ENCODE assay signal across 8 cellular contexts in the genomic region with DNA sequence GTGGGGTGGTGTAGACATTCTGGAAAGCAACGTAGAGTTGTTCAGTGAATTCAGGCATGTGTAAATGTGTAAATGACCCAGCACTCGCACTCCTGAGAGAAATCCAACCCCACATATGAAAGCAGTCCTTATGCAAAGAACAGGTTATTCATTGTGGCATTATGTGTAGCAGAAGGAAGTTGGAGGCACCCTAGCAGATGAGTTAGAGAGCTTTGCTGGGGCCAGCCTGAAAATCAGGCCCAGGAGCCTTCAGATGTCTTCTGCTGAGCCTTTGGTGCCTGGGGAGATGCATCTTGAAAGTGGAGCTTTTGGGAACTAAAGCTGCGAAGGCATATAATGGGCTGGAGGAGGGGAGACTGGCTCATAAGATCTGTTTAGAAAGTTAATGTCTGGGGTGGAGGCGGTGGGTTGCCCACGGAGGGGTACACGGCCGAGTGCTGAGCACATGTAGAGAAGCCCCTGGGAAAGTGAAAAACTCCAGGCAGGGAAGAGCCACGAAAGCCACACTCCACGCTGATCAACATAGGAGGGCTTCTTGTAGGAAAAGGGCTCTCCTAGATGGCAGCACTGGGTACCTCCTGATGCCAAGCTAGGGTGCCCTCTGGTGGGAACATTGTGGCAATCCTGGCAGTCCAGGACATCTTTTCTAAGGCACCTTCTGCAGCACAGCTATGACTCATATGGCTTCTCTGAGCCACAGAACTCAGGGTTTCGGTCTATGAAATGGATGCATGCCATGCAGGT. TPM values are rescaled to one million over a fixed set of nuclear protein-coding genes. Genes with fewer than 3 reads are reported as not detected.
DNase-seq lines count a peak whose midpoint lies in the region; ATAC-seq, FAIRE-seq and TF ChIP-seq lines count a peak whose summit lies in the region.

No MANE protein-coding gene starts in this region.

- TF ChIP-seq CTCF in right atrium auricular region (IDR thresholded peaks at IDR 0.05) (peak; percentile 50 to 80), sigmoid colon (IDR thresholded peaks at IDR 0.05) (peak; percentile 55 to 74 (median 70))

- no peaks in the 10 kb centered on the region for H3K36me3 ChIP-seq in right atrium auricular region
- H3K36me3 ChIP-seq in sigmoid colon, result no peaks in the 10 kb centered on the region

- H3K27me3 ChIP-seq in right atrium auricular region (no peaks in the 10 kb centered on the region), sigmoid colon (no peaks in the 10 kb centered on the region)

- TF ChIP-seq POLR2A in GM12892 (IDR thresholded peaks at IDR 0.05; ENCODE audit: low read depth, low read length), result no peak
- TF ChIP-seq POLR2A in sigmoid colon (IDR thresholded peaks at IDR 0.05), result no peak

- intact Hi-C loops in sigmoid colon (cut with DNase I), result loop anchor here (2.0 to 5.0 kb wide), 2 partner anchors 115 to 170 kb away; no protein-coding TSS in a partner anchor

- H3K27ac ChIP-seq in right atrium auricular region (no peak overlapping the region), sigmoid colon (no peak overlapping the region)

- peak; percentile 96 for ATAC-seq in HG02852 (IDR thresholded peaks at IDR 0.05; ENCODE audit: unreplicated experiment)
- ATAC-seq in GM21526 (IDR thresholded peaks at IDR 0.05; ENCODE audit: low FRiP score, unreplicated experiment), result no peak

- H3K4me1 ChIP-seq in right atrium auricular region (no peaks in the 10 kb centered on the region), sigmoid colon (no peaks in the 10 kb centered on the region)

- WGBS in sigmoid colon, 2 donors, result 18 to 31% methylated on average over 10 of the region's 10 CpGs

- no peak for TF ChIP-seq EP300 in sigmoid colon (IDR thresholded peaks at IDR 0.05)

- DNase-seq in GM12892 (ENCODE audit: insufficient read length) (peak; percentile 70), NCI-H1436 treated with DMSO at 0.1 percent for 48 hours (lab: John Stamatoyannopoulos, UW) (peak; percentile 48), T follicular helper cell (ENCODE audit: low read depth) (peak; percentile 75), amniotic epithelial cell (ENCODE audit: low read depth) (peak; percentile 90), right atrium auricular region (ENCODE audit: low spot score) (peak; percentile 72), sigmoid colon (peak; percentile 87)

- peak; percentile 84 for FAIRE-seq in GM12892 (lab: Jason Lieb, UNC)

- H3K4me3 ChIP-seq in right atrium auricular region, result no peak overlapping the region
- H3K4me3 ChIP-seq in sigmoid colon, result no peak overlapping the region

- H3K9me3 ChIP-seq in right atrium auricular region (no peaks in the 10 kb centered on the region), sigmoid colon (no peaks in the 10 kb centered on the region)

RNA-seq across cellular contexts. Expression of gene KRT83, which starts 6.1 kb away (rescaled TPM):
- not detected for polyA plus RNA-seq in GM12892 (2012; ENCODE audit: missing spikeins)
- not detected for total RNA-seq in right atrium auricular region
- not detected for total RNA-seq in sigmoid colon
- polyA plus RNA-seq in sigmoid colon, result not detected

RNA-seq across cellular contexts. Expression of gene KRT81, which starts 35.9 kb away (rescaled TPM):
- polyA plus RNA-seq in GM12892 (2012; ENCODE audit: missing spikeins), result not detected
- total RNA-seq in right atrium auricular region, result not detected
- under 1 TPM in 1 of 4 donors, not detected in 3; 0.14 TPM for total RNA-seq in sigmoid colon
- under 1 TPM in 1 of 3 donors, not detected in 2; 0.17 TPM for polyA plus RNA-seq in sigmoid colon

RNA-seq across cellular contexts. Expression of gene KRT85, which starts 40.0 kb away (rescaled TPM):
- not detected for polyA plus RNA-seq in GM12892 (2012; ENCODE audit: missing spikeins)
- total RNA-seq in right atrium auricular region, result not detected
- not detected for total RNA-seq in sigmoid colon
- not detected for polyA plus RNA-seq in sigmoid colon

RNA-seq across cellular contexts. Expression of gene KRT86, which starts 52.8 kb away (rescaled TPM):
- polyA plus RNA-seq in GM12892 (2012; ENCODE audit: missing spikeins), result 0.51 TPM
- total RNA-seq in right atrium auricular region (not detected), sigmoid colon (not detected)
- polyA plus RNA-seq in sigmoid colon, result under 1 TPM in 2 of 3 donors, not detected in 1; 0.25 to 0.60 TPM

RNA-seq across cellular contexts. Expression of gene KRT84, which starts 58.2 kb away (rescaled TPM):
- polyA plus RNA-seq in GM12892 (2012; ENCODE audit: missing spikeins), result not detected
- total RNA-seq in right atrium auricular region (under 1 TPM in 1 of 2 donors, not detected in 1; 0.28 TPM), sigmoid colon (not detected)
- polyA plus RNA-seq in sigmoid colon, result not detected
